Comparison of ENCODE assay signal across 19 cellular contexts in the genomic region with DNA sequence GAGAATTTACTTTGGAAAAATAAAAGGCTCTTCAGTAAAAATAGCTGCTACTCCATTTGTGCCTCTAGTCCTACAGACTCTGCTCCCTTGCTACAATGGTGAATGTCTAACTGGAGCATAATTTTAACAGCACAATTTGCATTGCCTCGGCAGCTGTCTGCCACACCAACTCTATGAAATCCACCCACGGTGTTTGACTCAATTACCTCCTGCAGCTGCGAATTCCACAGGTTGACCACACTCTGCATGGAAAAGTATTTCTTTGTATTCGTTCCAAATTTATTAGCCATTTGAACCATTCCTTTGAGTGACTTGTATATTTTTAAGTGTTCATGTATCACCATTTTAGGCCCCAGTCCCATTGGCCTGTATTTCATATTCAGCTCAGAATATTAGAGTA.
DNase-seq lines count a peak whose midpoint lies in the region; ATAC-seq lines count a peak whose summit lies in the region.
"Had no signal": no experiment of that assay in that cellular context is flagged by ENCODE, and none has a peak within 500 bp of the region (broad histone marks: within the 10 kb centered on the region; RNA-seq: fewer than 3 reads in every experiment).

No MANE protein-coding gene starts in this region.

- ATAC-seq in left ventricle myocardium superior (no peak), HG02588 (IDR thresholded peaks at IDR 0.05; ENCODE audit: unreplicated experiment) (no peak)
- ATAC-seq: CD8-positive, alpha-beta T cell had no signal

- intact Hi-C loops in left ventricle myocardium superior (cut with micrococcal nuclease): no loop called here

- DNase-seq in M059J (ENCODE audit: low read depth) (peak; percentile 66), astrocyte of the hippocampus (ENCODE audit: low read depth, low spot score) (peak; percentile 77), myocyte (ENCODE audit: low read depth) (peak; percentile 57), superior temporal gyrus (ENCODE audit: extremely low spot score) (peak; percentile 29), left ventricle myocardium superior (no peak)
- no peak for DNase-seq in effector CD8-positive, alpha-beta T cell (lab: John Stamatoyannopoulos, UW)
- DNase-seq: Calu3; CD8-positive, alpha-beta T cell; DMS53; H7; HFFc6; Kasumi-1; MV-4-11; NCI-H1694 treated with DMSO at 0.1 percent for 48 hours; NCI-H510A; NCI-H82; SHP77; SK-N-SH had no signal

Comparison
In these comparisons a context has a peak if more than half of its experiments do, and no peak if none do; other contexts are left out.
1. DNase-seq: peak in M059J (single experiment), astrocyte of the hippocampus (single experiment), myocyte (single experiment) and superior temporal gyrus (single experiment); none in effector CD8-positive, alpha-beta T cell (single experiment) and left ventricle myocardium superior (single experiment).